9 cellular contexts compared by ENCODE assay signal in genomic region chr15:45714501-45715488, GRCh38.
DNase-seq lines count a peak whose midpoint lies in the region; FAIRE-seq and TF ChIP-seq lines count a peak whose summit lies in the region.
"Had no signal": no experiment of that assay in that cellular context is flagged by ENCODE, and none has a peak within 500 bp of the region (broad histone marks: within the 10 kb centered on the region; RNA-seq: fewer than 3 reads in every experiment).

No MANE protein-coding gene starts in this region.

- H3K9ac ChIP-seq in endothelial cell of umbilical vein (replicated peaks; ENCODE audit: extremely low read depth, insufficient read depth, low read length) = no peak overlapping the region

- H3K36me3 ChIP-seq in endothelial cell of umbilical vein (ENCODE audit: control insufficient read depth in 2 of 2, extremely low read depth in 1 of 2, insufficient read depth in 2 of 2, low read length in 2 of 2) (no peaks in the 10 kb centered on the region), thyroid gland (no peaks in the 10 kb centered on the region)

- H3K27ac ChIP-seq in endothelial cell of umbilical vein (ENCODE audit: insufficient read depth, low read depth, low read length) = no peak overlapping the region
- no peak overlapping the region for H3K27ac ChIP-seq in thyroid gland

- H3K4me1 Mint-ChIP-seq in activated CD4-positive, alpha-beta T cell treated with anti-CD3 and anti-CD28 coated beads, Interleukin-2, amount 10 ng/mL, durations not matched to agents 7 days and 5 days = peaks cover 4% of the 10 kb centered on the region
- H3K4me1 Mint-ChIP-seq in T-helper 2 cell treated with Interferon-gamma antibody and Interleukin-4, amounts not matched to agents 5 μg/mL and 100 μg/mL, for 36 hours (ENCODE audit: low read depth) = peaks cover 3% of the 10 kb centered on the region

- H3K9me1 ChIP-seq in endothelial cell of umbilical vein (replicated peaks; ENCODE audit: control insufficient read depth, extremely low read depth, insufficient read depth, low read length) = no peaks in the 10 kb centered on the region

- H3K9me3 ChIP-seq in endothelial cell of umbilical vein (replicated peaks; ENCODE audit: control insufficient read depth, insufficient read depth, low read length) (no peaks in the 10 kb centered on the region), thyroid gland (no peaks in the 10 kb centered on the region)

- BruUV-seq in endothelial cell of umbilical vein (replicated peaks; lab: Mats Ljungman, UMichigan) = no TSS peak

- H3K27me3 ChIP-seq in endothelial cell of umbilical vein (ENCODE audit: control insufficient read depth in 2 of 2, insufficient read depth in 2 of 2, low read length in 2 of 2) (no peaks in the 10 kb centered on the region), thyroid gland (no peaks in the 10 kb centered on the region)

- no peak overlapping the region for H3K4me3 Mint-ChIP-seq in activated CD4-positive, alpha-beta T cell treated with anti-CD3 and anti-CD28 coated beads, Interleukin-2, amount 10 ng/mL, durations not matched to agents 7 days and 5 days
- no peak overlapping the region for H3K4me3 Mint-ChIP-seq in T-helper 2 cell treated with Interferon-gamma antibody and Interleukin-4, amounts not matched to agents 5 μg/mL and 100 μg/mL, for 36 hours
- H3K4me3 Mint-ChIP-seq: stimulated activated naive CD8-positive, alpha-beta T cell treated with anti-CD3 and anti-CD28 coated beads, Interleukin-15, Interleukin-2, amounts not matched to agents 100 ng/mL and 50 ng/mL, for 24 hours had no signal

- TF ChIP-seq CTCF in HFF-Myc (IDR thresholded peaks at IDR 0.05; ENCODE audit: low read depth, low read length, missing control alignments) = peak; percentile 88
- peak; percentile 85 to 92 for TF ChIP-seq CTCF in endothelial cell of umbilical vein (IDR thresholded peaks at IDR 0.05; ENCODE audit: extremely low read depth in 1 of 2, insufficient read depth in 1 of 2, low read depth in 1 of 2, low read length in 2 of 2)
- TF ChIP-seq CTCF in thyroid gland (IDR thresholded peaks at IDR 0.05) = peak; percentile 26 to 83 (median 70)

- peaks cover 8% of the 10 kb centered on the region for H3K27me3 Mint-ChIP-seq in activated CD4-positive, alpha-beta T cell treated with anti-CD3 and anti-CD28 coated beads, Interleukin-2, amount 10 ng/mL, durations not matched to agents 7 days and 5 days
- peaks cover 12% of the 10 kb centered on the region for H3K27me3 Mint-ChIP-seq in T-helper 2 cell treated with Interferon-gamma antibody and Interleukin-4, amounts not matched to agents 5 μg/mL and 100 μg/mL, for 36 hours (ENCODE audit: low read depth)

- FAIRE-seq in endothelial cell of umbilical vein (lab: Jason Lieb, UNC) = peak; percentile 86

- H3K79me2 ChIP-seq in endothelial cell of umbilical vein (ENCODE audit: control insufficient read depth, insufficient read depth, low read length) = no peaks in the 10 kb centered on the region

- H3K4me3 ChIP-seq in HFF-Myc (replicated peaks; ENCODE audit: low read depth, low read length) (no peak overlapping the region), endothelial cell of umbilical vein (replicated peaks in 1 of 3; ENCODE audit: insufficient read depth in 1 of 3, low read depth in 1 of 3, low read length in 3 of 3) (peak overlapping the region in 1 of 3 experiments; percentile 29), thyroid gland (replicated peaks in 1 of 3) (no peak overlapping the region)

- CTCF ChIA-PET in activated CD4-positive, alpha-beta T cell treated with anti-CD3 and anti-CD28 coated beads, Interleukin-2, amount 10 ng/mL, durations not matched to agents 7 days and 5 days (lab: Charles Lee) = interaction anchor here (0.9 kb wide), 1 partner anchor 81 kb away, joined by 3 read pairs; no protein-coding TSS in a partner anchor
- CTCF ChIA-PET in endothelial cell of umbilical vein (lab: Charles Lee) = interaction anchor here (0.8 to 4.0 kb wide), 15 partner anchors 9 to 1470 kb away, joined by 3 to 64 read pairs (median 7); no protein-coding TSS in a partner anchor

- intact Hi-C loops in endothelial cell of umbilical vein (cut with micrococcal nuclease) (loop anchor here (1.0 to 2.0 kb wide), 3 partner anchors 76 to 598 kb away; no protein-coding TSS in a partner anchor), thyroid gland (cut with DNase I) (no loop called here)

- H3K4me2 ChIP-seq in endothelial cell of umbilical vein (ENCODE audit: insufficient read depth, low read length) = peak overlapping the region; percentile 87

- POLR2A ChIA-PET in activated CD4-positive, alpha-beta T cell treated with anti-CD3 and anti-CD28 coated beads, Interleukin-2, amount 10 ng/mL, durations not matched to agents 7 days and 5 days (lab: Charles Lee) = no interaction called here
- POLR2A ChIA-PET in endothelial cell of umbilical vein (lab: Charles Lee) = no interaction called here

- peak; percentile 70 for DNase-seq in EH (ENCODE audit: low read depth)
- peak; percentile 47 for DNase-seq in HFF-Myc (ENCODE audit: extremely low read depth, low read depth)
- DNase-seq in NCI-H2171 (lab: John Stamatoyannopoulos, UW) = peak; percentile 53
- DNase-seq in activated CD4-positive, alpha-beta T cell treated with anti-CD3 and anti-CD28 coated beads, Interleukin-2, amount 10 ng/mL, durations not matched to agents 7 days and 5 days = peak; percentile 55
- DNase-seq in endothelial cell of umbilical vein (ENCODE audit: low read depth, low spot score) = peak; percentile 69
- peak; percentile 34 for DNase-seq in middle frontal gyrus (ENCODE audit: extremely low spot score, low spot score)
- DNase-seq in thyroid gland = peak; percentile 60 to 61
- DNase-seq in T-helper 2 cell treated with Interferon-gamma antibody and Interleukin-4, amounts not matched to agents 5 μg/mL and 100 μg/mL, for 36 hours (ENCODE audit: low spot score) = no peak

- H3K9me3 Mint-ChIP-seq in activated CD4-positive, alpha-beta T cell treated with anti-CD3 and anti-CD28 coated beads, Interleukin-2, amount 10 ng/mL, durations not matched to agents 7 days and 5 days = no peaks in the 10 kb centered on the region
- no peaks in the 10 kb centered on the region for H3K9me3 Mint-ChIP-seq in T-helper 2 cell treated with Interferon-gamma antibody and Interleukin-4, amounts not matched to agents 5 μg/mL and 100 μg/mL, for 36 hours
- H3K9me3 Mint-ChIP-seq: stimulated activated naive CD8-positive, alpha-beta T cell treated with anti-CD3 and anti-CD28 coated beads, Interleukin-15, Interleukin-2, amounts not matched to agents 100 ng/mL and 50 ng/mL, for 24 hours had no signal

- dilution Hi-C loops in endothelial cell of umbilical vein (cut with MboI; ENCODE audit: extremely low pct_ligation_motif_present, low sequenced_read_pairs) = no loop called here

- H3K27ac Mint-ChIP-seq in activated CD4-positive, alpha-beta T cell treated with anti-CD3 and anti-CD28 coated beads, Interleukin-2, amount 10 ng/mL, durations not matched to agents 7 days and 5 days = no peak overlapping the region
- no peak overlapping the region for H3K27ac Mint-ChIP-seq in T-helper 2 cell treated with Interferon-gamma antibody and Interleukin-4, amounts not matched to agents 5 μg/mL and 100 μg/mL, for 36 hours
- H3K27ac Mint-ChIP-seq: stimulated activated naive CD8-positive, alpha-beta T cell treated with anti-CD3 and anti-CD28 coated beads, Interleukin-15, Interleukin-2, amounts not matched to agents 100 ng/mL and 50 ng/mL, for 24 hours had no signal

- WGBS in thyroid gland, 2 donors = 30 to 36% methylated on average over 28 of the region's 28 CpGs

- H2AFZ ChIP-seq in endothelial cell of umbilical vein (ENCODE audit: low read depth, low read length) = peak overlapping the region; percentile 88

- H3K4me1 ChIP-seq in endothelial cell of umbilical vein (ENCODE audit: control insufficient read depth, extremely low read depth, insufficient read depth, low read length) = peaks cover 7% of the 10 kb centered on the region
- no peaks in the 10 kb centered on the region for H3K4me1 ChIP-seq in thyroid gland

- TF ChIP-seq POLR2A in endothelial cell of umbilical vein (IDR thresholded peaks at IDR 0.05; ENCODE audit: low read depth, low read length) = no peak
- TF ChIP-seq POLR2A in thyroid gland (IDR thresholded peaks at IDR 0.05) = no peak

- H4K20me1 ChIP-seq in endothelial cell of umbilical vein (replicated peaks; ENCODE audit: control insufficient read depth, extremely low read depth, insufficient read depth, low read length) = no peaks in the 10 kb centered on the region

- no peaks in the 10 kb centered on the region for H3K36me3 Mint-ChIP-seq in activated CD4-positive, alpha-beta T cell treated with anti-CD3 and anti-CD28 coated beads, Interleukin-2, amount 10 ng/mL, durations not matched to agents 7 days and 5 days (ENCODE audit: low read depth)
- no peaks in the 10 kb centered on the region for H3K36me3 Mint-ChIP-seq in T-helper 2 cell treated with Interferon-gamma antibody and Interleukin-4, amounts not matched to agents 5 μg/mL and 100 μg/mL, for 36 hours (ENCODE audit: low read depth)

TF ChIP-seq in endothelial cell of umbilical vein, 7 proteins besides CTCF, POLR2A, EP300 and RAD21:
- peak; percentile 28 for TF ChIP-seq MAX (IDR thresholded peaks at IDR 0.05; ENCODE audit: insufficient read depth, insufficient read length)
- no peak for TF ChIP-seq JUN (IDR thresholded peaks at IDR 0.05; ENCODE audit: borderline replicate concordance, insufficient read depth, insufficient read length, low read depth)
- TF ChIP-seq GATA2 (IDR thresholded peaks at IDR 0.05; ENCODE audit: insufficient read depth, insufficient read length, low read depth, low read length) = no peak
- no peak for TF ChIP-seq FOS (IDR thresholded peaks at IDR 0.05; ENCODE audit: borderline replicate concordance, insufficient read depth, low read length)
- TF ChIP-seq EZH2 (IDR thresholded peaks at IDR 0.05; ENCODE audit: borderline replicate concordance, low read depth, low read length, severe bottlenecking) = no peak
- no peak for TF ChIP-seq MYC (IDR thresholded peaks at IDR 0.05; ENCODE audit: low read depth, low read length)
- TF ChIP-seq POLR2AphosphoS5 (IDR thresholded peaks at IDR 0.05; ENCODE audit: insufficient read depth, low read depth, low read length) = no peak
